8 cellular contexts compared by ENCODE assay signal in genomic region chrX:30735839-30736238, GRCh38.
DNase-seq lines count a peak whose midpoint lies in the region; ATAC-seq and TF ChIP-seq lines count a peak whose summit lies in the region.

No MANE protein-coding gene starts in this region.

- peak; percentile 93 for ATAC-seq in GM21786 (IDR thresholded peaks at IDR 0.05; ENCODE audit: unreplicated experiment)
- ATAC-seq in activated naive CD4-positive, alpha-beta T cell treated with anti-CD3 and anti-CD28 coated beads, Interleukin-2, amount 50 U/mL, for 72 hours: peak; percentile 77 to 89

- no peaks in the 10 kb centered on the region for H3K9me3 Mint-ChIP-seq in activated naive CD4-positive, alpha-beta T cell treated with anti-CD3 and anti-CD28 coated beads, Interleukin-2, amount 50 U/mL, for 72 hours

- H3K9me2 ChIP-seq in Karpas-422 (replicated peaks; ENCODE audit: insufficient read depth, low read length): no peaks in the 10 kb centered on the region

- no peak overlapping the region for H3K27ac ChIP-seq in Karpas-422 (ENCODE audit: low read length)

- H3K4me1 ChIP-seq in Karpas-422 (ENCODE audit: low read length): no peaks in the 10 kb centered on the region

- H2AFZ ChIP-seq in Karpas-422 (ENCODE audit: low read length): no peak overlapping the region

- no peaks in the 10 kb centered on the region for H3K36me3 ChIP-seq in Karpas-422 (ENCODE audit: insufficient read depth, low read length)

- H3K9me3 ChIP-seq in Karpas-422 (ENCODE audit: low read length): no peaks in the 10 kb centered on the region

- no peak overlapping the region for H3K4me2 ChIP-seq in Karpas-422 (ENCODE audit: low read depth, low read length, poor library complexity, severe bottlenecking)

- no peaks in the 10 kb centered on the region for H4K20me1 ChIP-seq in Karpas-422 (ENCODE audit: insufficient read depth, low read depth, low read length)

- peak; percentile 28 for DNase-seq in GM10266 (ENCODE audit: extremely low spot score)
- DNase-seq in Karpas-422: peak; percentile 91
- DNase-seq in SKM-1 treated with dmso at 0.1 percent for 144 hours (lab: John Stamatoyannopoulos, UW; ENCODE audit: unreplicated experiment): peak; percentile 31
- peak; percentile 58 to 70 for DNase-seq in activated naive CD4-positive, alpha-beta T cell treated with anti-CD3 and anti-CD28 coated beads, Interleukin-2, amount 50 U/mL, for 72 hours (ENCODE audit: low spot score in 2 of 2)
- peak; percentile 28 for DNase-seq in hepatic stellate cell (ENCODE audit: low spot score)
- peak; percentile 81 for DNase-seq in stimulated activated CD4-positive, alpha-beta T cell treated with anti-CD3 and anti-CD28 coated beads, Interleukin-15, amount 100 ng/mL, for 24 hours
- DNase-seq in DMS79 (lab: John Stamatoyannopoulos, UW): no peak

- H3K36me3 Mint-ChIP-seq in activated naive CD4-positive, alpha-beta T cell treated with anti-CD3 and anti-CD28 coated beads, Interleukin-2, amount 50 U/mL, for 72 hours: no peaks in the 10 kb centered on the region

- peak; percentile 63 for TF ChIP-seq CTCF in GM10266 (IDR thresholded peaks at IDR 0.05; ENCODE audit: control insufficient read depth, insufficient read depth, low read depth, missing control alignments)

- H3K27ac Mint-ChIP-seq in activated naive CD4-positive, alpha-beta T cell treated with anti-CD3 and anti-CD28 coated beads, Interleukin-2, amount 50 U/mL, for 72 hours: peak overlapping the region in 1 of 2 donors; percentile 47

- H3K4me3 ChIP-seq in Karpas-422 (ENCODE audit: low read length): no peak overlapping the region

- no peak overlapping the region for H3K9ac ChIP-seq in Karpas-422 (ENCODE audit: low read length)

- H3K27me3 ChIP-seq in Karpas-422 (ENCODE audit: low read length): no peaks in the 10 kb centered on the region

- H3K79me2 ChIP-seq in Karpas-422 (ENCODE audit: low read length): no peaks in the 10 kb centered on the region
